3 cellular contexts compared by ENCODE assay signal in the genomic region with DNA sequence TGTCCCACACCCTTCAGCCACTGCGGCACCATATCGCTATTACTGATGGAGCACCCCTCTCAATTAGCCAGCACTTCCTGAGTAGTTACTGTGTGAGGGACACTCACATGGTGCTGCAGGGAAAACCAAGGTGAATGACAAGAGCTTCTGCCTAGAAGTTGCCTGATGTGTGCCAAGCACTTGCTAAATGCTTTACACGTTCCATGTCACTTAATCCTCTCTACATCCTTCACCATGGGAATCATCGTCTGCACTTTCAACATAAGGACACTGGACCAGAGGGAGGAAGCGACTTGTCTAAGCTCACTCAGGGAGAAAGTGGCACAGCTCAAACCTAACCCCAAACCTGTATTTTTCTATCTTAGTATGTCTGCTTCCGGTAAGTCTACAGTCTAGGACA.
"Had no signal": no experiment of that assay in that cellular context is flagged by ENCODE, and none has a peak within 500 bp of the region (broad histone marks: within the 10 kb centered on the region; RNA-seq: fewer than 3 reads in every experiment).

No MANE protein-coding gene starts in this region.

- DNase-seq: GDM1, GF-D8 had no signal

- ATAC-seq: GM12878 had no signal

- H3K4me3 ChIP-seq: GM12878 had no signal
